ENCODE assay signal across 1 cellular context in the genomic region with DNA sequence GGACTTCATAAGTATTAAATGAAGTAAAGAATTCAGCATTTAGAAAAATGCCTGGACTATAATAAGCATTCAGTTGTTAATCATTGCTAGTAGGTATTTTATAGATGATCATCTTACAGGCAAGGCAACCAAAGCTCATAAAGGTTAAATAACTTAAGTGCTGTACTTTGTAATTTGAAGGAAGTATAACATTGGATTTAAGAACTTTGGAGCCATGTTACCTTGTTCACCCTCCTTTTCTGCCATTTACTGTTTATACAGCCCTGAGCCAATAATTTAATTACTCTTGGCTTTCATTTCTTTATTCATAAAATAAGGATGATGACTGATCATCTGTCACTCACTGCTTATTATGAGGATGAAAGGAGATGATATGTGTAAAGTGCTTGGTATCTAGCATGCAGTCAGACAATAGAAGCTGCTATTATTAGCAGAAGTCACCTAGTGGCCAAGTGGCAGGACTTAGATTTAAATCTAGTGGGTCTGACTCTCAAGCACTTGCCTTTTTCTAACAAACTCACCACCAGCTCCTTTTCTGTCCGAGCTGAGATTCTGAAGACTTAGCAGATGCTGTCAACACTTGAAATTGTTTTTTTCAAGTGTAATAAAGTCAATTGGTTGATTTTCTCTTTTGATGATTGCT.
TF ChIP-seq lines count a peak whose summit lies in the region.

No MANE protein-coding gene starts in this region.

TF ChIP-seq in GM23338, 12 proteins besides CTCF, POLR2A, EP300 and RAD21 (continued from another document):
- TF ChIP-seq ZNF462 (CRISPR knock-in tag; IDR thresholded peaks at IDR 0.05) (no peak), CREB1 (CRISPR knock-in tag; IDR thresholded peaks at IDR 0.05; ENCODE audit: low read depth) (no peak), POLR2AphosphoS5 (IDR thresholded peaks at IDR 0.05; ENCODE audit: low read depth) (no peak), ETS1 (IDR thresholded peaks at IDR 0.05) (no peak), ZNF331 (CRISPR knock-in tag; IDR thresholded peaks at IDR 0.05; ENCODE audit: low read depth) (no peak), EZH2phosphoT487 (IDR thresholded peaks at IDR 0.05; ENCODE audit: unreplicated experiment) (no peak), STAT1 (IDR thresholded peaks at IDR 0.05; ENCODE audit: unreplicated experiment) (no peak), EZH2 (IDR thresholded peaks at IDR 0.05; ENCODE audit: low read depth, unreplicated experiment) (no peak)
